1 cellular context compared by ENCODE assay signal in the genomic region with DNA sequence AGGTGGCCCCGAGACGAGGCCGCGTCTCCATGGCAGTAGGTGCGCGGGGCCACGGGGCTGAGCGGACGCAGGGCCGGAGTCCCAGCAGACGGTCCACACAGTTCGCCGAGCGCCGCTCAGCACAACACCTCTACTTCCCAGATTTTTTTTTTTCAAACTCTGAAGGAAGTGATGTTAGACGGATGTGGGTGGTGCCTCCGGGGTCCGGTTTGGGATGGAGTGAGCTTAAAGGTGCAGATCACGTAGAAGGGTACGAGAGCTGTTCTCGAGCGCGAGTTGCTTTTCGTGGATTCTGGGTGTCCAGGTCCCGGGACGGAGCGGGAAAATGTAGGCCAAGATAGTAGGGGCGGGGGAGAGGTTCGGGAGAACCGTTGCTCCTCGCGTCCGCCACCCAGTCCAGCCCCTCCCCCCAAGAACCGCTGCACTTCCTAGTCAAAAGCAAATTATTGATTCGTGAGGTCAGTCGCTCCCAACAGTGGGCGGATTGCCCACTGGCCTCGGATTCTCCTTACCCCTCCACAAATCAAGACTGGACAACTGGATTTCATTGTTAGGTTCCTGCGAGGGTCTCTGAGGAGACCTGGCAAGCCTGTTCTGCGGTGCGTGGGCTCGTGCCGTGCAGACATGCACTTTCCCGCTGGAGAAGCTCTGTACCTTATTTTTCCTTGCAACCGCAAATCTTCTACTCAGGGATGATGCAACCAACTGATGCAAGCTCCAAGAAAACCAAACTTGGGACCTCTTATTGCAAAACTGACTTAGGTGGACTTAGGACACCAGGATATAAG.
TF ChIP-seq lines count a peak whose summit lies in the region.

Gene TXNDC12 (minus strand): TSS at position 126 of the 788 bp plus-strand sequence. CDS start 95 bp downstream, at position 31.

TF ChIP-seq in HepG2, 621 proteins besides CTCF, POLR2A, EP300 and RAD21 (continued from another document and continues in another):
- TF ChIP-seq ZFAT (CRISPR knock-in tag; conservative IDR thresholded peaks at IDR 0.05), result no peak
- no peak for TF ChIP-seq ZFP36L1 (CRISPR knock-in tag; IDR thresholded peaks at IDR 0.05)
- peak; percentile 54; the same call in 1 of the 2 replicates for TF ChIP-seq ZNF788 (CRISPR knock-in tag; IDR thresholded peaks at IDR 0.05; ENCODE audit: borderline replicate concordance)
- 0 out of 2 replicates have a peak, but pooled peaks have one; percentile 8 for TF ChIP-seq ZNF772 (CRISPR knock-in tag; IDR thresholded peaks at IDR 0.05)
- TF ChIP-seq ZNF616 (CRISPR knock-in tag; IDR thresholded peaks at IDR 0.05; ENCODE audit: low read depth), result 0 out of 2 replicates have a peak, but pooled peaks have one; percentile 57
- TF ChIP-seq MAZ (IDR thresholded peaks at IDR 0.05; ENCODE audit: borderline replicate concordance, low read depth, low read length), result no peak
- TF ChIP-seq MAZ (CRISPR knock-in tag; IDR thresholded peaks at IDR 0.05; ENCODE audit: low read depth), result no peak
- peak; percentile 79 for TF ChIP-seq ETV5 (CRISPR knock-in tag; IDR thresholded peaks at IDR 0.05; ENCODE audit: borderline replicate concordance)
- no peak for TF ChIP-seq ZNF546 (CRISPR knock-in tag; conservative IDR thresholded peaks at IDR 0.05)
- TF ChIP-seq, protein P1, sequence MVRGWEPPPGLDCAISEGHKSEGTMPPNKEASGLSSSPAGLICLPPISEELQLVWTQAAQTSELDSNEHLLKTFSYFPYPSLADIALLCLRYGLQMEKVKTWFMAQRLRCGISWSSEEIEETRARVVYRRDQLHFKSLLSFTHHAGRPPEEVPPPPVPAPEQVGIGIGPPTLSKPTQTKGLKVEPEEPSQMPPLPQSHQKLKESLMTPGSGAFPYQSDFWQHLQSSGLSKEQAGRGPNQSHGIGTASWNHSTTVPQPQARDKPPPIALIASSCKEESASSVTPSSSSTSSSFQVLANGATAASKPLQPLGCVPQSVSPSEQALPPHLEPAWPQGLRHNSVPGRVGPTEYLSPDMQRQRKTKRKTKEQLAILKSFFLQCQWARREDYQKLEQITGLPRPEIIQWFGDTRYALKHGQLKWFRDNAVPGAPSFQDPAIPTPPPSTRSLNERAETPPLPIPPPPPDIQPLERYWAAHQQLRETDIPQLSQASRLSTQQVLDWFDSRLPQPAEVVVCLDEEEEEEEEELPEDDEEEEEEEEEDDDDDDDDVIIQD (CRISPR knock-in tag; IDR thresholded peaks at IDR 0.05; ENCODE audit: low read depth), result 0 out of 2 replicates have a peak, but pooled peaks have one; percentile 12
- no peak; the same call in 1 of the 2 replicates for TF ChIP-seq NCOR1 (IDR thresholded peaks at IDR 0.05; ENCODE audit: borderline replicate concordance, low read length)
- 0 out of 2 replicates have a peak, but pooled peaks have one; percentile 22 for TF ChIP-seq ZNF263 (CRISPR knock-in tag; IDR thresholded peaks at IDR 0.05)
- peak; percentile 70; the same call in 1 of the 2 replicates for TF ChIP-seq ZNF639 (CRISPR knock-in tag; conservative IDR thresholded peaks at IDR 0.05)
- no peak for TF ChIP-seq SAFB2 (CRISPR knock-in tag; IDR thresholded peaks at IDR 0.05; ENCODE audit: borderline replicate concordance, low read depth)
- no peak for TF ChIP-seq ZNF234 (CRISPR knock-in tag; conservative IDR thresholded peaks at IDR 0.05)
- no peak for TF ChIP-seq SMARCE1 (IDR thresholded peaks at IDR 0.05; ENCODE audit: borderline replicate concordance)
- TF ChIP-seq HNRNPLL (IDR thresholded peaks at IDR 0.05; ENCODE audit: low read depth, low read length, poor library complexity, severe bottlenecking), result peak; percentile 59
- TF ChIP-seq RARA (CRISPR knock-in tag; IDR thresholded peaks at IDR 0.05), result peak; percentile 43
- TF ChIP-seq, protein P2, sequence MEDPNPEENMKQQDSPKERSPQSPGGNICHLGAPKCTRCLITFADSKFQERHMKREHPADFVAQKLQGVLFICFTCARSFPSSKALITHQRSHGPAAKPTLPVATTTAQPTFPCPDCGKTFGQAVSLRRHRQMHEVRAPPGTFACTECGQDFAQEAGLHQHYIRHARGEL (CRISPR knock-in tag; IDR thresholded peaks at IDR 0.05), result 0 out of 2 replicates have a peak, but pooled peaks have one; percentile 59
- TF ChIP-seq BRCA1 (CRISPR knock-in tag; IDR thresholded peaks at IDR 0.05), result peak; percentile 87; the same call in 1 of the 2 replicates
- TF ChIP-seq, protein P3, sequence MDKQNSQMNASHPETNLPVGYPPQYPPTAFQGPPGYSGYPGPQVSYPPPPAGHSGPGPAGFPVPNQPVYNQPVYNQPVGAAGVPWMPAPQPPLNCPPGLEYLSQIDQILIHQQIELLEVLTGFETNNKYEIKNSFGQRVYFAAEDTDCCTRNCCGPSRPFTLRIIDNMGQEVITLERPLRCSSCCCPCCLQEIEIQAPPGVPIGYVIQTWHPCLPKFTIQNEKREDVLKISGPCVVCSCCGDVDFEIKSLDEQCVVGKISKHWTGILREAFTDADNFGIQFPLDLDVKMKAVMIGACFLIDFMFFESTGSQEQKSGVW (CRISPR knock-in tag; IDR thresholded peaks at IDR 0.05; ENCODE audit: borderline replicate concordance), result 0 out of 2 replicates have a peak, but pooled peaks have one; percentile 32
- no peak for TF ChIP-seq RFXANK (CRISPR knock-in tag; IDR thresholded peaks at IDR 0.05)
- peak; percentile 31; the same call in 1 of the 2 replicates for TF ChIP-seq ZBTB2 (CRISPR knock-in tag; IDR thresholded peaks at IDR 0.05; ENCODE audit: low read depth)
- no peak for TF ChIP-seq NR3C1 (CRISPR knock-in tag; IDR thresholded peaks at IDR 0.05)
- no peak for TF ChIP-seq MAFG (CRISPR knock-in tag; IDR thresholded peaks at IDR 0.05)
- TF ChIP-seq, protein P4, sequence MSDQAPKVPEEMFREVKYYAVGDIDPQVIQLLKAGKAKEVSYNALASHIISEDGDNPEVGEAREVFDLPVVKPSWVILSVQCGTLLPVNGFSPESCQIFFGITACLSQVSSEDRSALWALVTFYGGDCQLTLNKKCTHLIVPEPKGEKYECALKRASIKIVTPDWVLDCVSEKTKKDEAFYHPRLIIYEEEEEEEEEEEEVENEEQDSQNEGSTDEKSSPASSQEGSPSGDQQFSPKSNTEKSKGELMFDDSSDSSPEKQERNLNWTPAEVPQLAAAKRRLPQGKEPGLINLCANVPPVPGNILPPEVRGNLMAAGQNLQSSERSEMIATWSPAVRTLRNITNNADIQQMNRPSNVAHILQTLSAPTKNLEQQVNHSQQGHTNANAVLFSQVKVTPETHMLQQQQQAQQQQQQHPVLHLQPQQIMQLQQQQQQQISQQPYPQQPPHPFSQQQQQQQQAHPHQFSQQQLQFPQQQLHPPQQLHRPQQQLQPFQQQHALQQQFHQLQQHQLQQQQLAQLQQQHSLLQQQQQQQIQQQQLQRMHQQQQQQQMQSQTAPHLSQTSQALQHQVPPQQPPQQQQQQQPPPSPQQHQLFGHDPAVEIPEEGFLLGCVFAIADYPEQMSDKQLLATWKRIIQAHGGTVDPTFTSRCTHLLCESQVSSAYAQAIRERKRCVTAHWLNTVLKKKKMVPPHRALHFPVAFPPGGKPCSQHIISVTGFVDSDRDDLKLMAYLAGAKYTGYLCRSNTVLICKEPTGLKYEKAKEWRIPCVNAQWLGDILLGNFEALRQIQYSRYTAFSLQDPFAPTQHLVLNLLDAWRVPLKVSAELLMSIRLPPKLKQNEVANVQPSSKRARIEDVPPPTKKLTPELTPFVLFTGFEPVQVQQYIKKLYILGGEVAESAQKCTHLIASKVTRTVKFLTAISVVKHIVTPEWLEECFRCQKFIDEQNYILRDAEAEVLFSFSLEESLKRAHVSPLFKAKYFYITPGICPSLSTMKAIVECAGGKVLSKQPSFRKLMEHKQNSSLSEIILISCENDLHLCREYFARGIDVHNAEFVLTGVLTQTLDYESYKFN (CRISPR knock-in tag; conservative IDR thresholded peaks at IDR 0.05), result peak; percentile 57
- TF ChIP-seq SOX6 (IDR thresholded peaks at IDR 0.05), result no peak
- TF ChIP-seq SOX6 (CRISPR knock-in tag; IDR thresholded peaks at IDR 0.05), result peak; percentile 82
- TF ChIP-seq NFKBIZ (CRISPR knock-in tag; IDR thresholded peaks at IDR 0.05), result peak; percentile 78; the same call in 1 of the 2 replicates
- peak; percentile 83; the same call in 1 of the 2 replicates for TF ChIP-seq KDM2A (CRISPR knock-in tag; IDR thresholded peaks at IDR 0.05; ENCODE audit: borderline replicate concordance, low read depth)
- TF ChIP-seq CEBPZ (IDR thresholded peaks at IDR 0.05; ENCODE audit: low read length), result no peak
- no peak for TF ChIP-seq KDM1A (CRISPR knock-in tag; IDR thresholded peaks at IDR 0.05)
- TF ChIP-seq, protein P5, sequence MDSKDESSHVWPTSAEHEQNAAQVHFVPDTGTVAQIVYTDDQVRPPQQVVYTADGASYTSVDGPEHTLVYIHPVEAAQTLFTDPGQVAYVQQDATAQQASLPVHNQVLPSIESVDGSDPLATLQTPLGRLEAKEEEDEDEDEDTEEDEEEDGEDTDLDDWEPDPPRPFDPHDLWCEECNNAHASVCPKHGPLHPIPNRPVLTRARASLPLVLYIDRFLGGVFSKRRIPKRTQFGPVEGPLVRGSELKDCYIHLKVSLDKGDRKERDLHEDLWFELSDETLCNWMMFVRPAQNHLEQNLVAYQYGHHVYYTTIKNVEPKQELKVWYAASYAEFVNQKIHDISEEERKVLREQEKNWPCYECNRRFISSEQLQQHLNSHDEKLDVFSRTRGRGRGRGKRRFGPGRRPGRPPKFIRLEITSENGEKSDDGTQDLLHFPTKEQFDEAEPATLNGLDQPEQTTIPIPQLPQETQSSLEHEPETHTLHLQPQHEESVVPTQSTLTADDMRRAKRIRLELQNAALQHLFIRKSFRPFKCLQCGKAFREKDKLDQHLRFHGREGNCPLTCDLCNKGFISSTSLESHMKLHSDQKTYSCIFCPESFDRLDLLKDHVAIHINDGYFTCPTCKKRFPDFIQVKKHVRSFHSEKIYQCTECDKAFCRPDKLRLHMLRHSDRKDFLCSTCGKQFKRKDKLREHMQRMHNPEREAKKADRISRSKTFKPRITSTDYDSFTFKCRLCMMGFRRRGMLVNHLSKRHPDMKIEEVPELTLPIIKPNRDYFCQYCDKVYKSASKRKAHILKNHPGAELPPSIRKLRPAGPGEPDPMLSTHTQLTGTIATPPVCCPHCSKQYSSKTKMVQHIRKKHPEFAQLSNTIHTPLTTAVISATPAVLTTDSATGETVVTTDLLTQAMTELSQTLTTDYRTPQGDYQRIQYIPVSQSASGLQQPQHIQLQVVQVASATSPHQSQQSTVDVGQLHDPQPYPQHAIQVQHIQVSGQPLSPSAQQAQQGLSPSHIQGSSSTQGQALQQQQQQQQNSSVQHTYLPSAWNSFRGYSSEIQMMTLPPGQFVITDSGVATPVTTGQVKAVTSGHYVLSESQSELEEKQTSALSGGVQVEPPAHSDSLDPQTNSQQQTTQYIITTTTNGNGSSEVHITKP (CRISPR knock-in tag; IDR thresholded peaks at IDR 0.05; ENCODE audit: low read depth), result peak; percentile 62; the same call in 1 of the 2 replicates
- TF ChIP-seq SMAD9 (CRISPR knock-in tag; IDR thresholded peaks at IDR 0.05), result no peak
- TF ChIP-seq KLF11 (CRISPR knock-in tag; IDR thresholded peaks at IDR 0.05), result no peak
- 0 out of 2 replicates have a peak, but pooled peaks have one; percentile 62 for TF ChIP-seq ZBTB7B (CRISPR knock-in tag; IDR thresholded peaks at IDR 0.05)
- no peak for TF ChIP-seq MIXL1 (CRISPR knock-in tag; IDR thresholded peaks at IDR 0.05)
- peak; percentile 51 for TF ChIP-seq ZNF501 (CRISPR knock-in tag; IDR thresholded peaks at IDR 0.05)
- peak; percentile 23; the same call in 1 of the 2 replicates for TF ChIP-seq NCOA2 (CRISPR knock-in tag; IDR thresholded peaks at IDR 0.05)
- 0 out of 2 replicates have a peak, but pooled peaks have one; percentile 32 for TF ChIP-seq ZSCAN20 (CRISPR knock-in tag; IDR thresholded peaks at IDR 0.05; ENCODE audit: borderline replicate concordance)
- peak; percentile 16; the same call in 1 of the 2 replicates for TF ChIP-seq CBX5 (CRISPR knock-in tag; IDR thresholded peaks at IDR 0.05; ENCODE audit: borderline replicate concordance)
- no peak for TF ChIP-seq ZNF720 (CRISPR knock-in tag; IDR thresholded peaks at IDR 0.05)
- TF ChIP-seq TGIF2 (CRISPR knock-in tag; IDR thresholded peaks at IDR 0.05), result peak; percentile 79; the same call in 1 of the 2 replicates
- TF ChIP-seq SRY (CRISPR knock-in tag; IDR thresholded peaks at IDR 0.05), result peak; percentile 25; the same call in 1 of the 2 replicates
- peak; percentile 95 for TF ChIP-seq SAP130 (CRISPR knock-in tag; IDR thresholded peaks at IDR 0.05; ENCODE audit: low read depth)
- no peak for TF ChIP-seq ZNF562 (CRISPR knock-in tag; IDR thresholded peaks at IDR 0.05; ENCODE audit: borderline replicate concordance)
